Comparison of ENCODE assay signal across 8 cellular contexts in the genomic region with DNA sequence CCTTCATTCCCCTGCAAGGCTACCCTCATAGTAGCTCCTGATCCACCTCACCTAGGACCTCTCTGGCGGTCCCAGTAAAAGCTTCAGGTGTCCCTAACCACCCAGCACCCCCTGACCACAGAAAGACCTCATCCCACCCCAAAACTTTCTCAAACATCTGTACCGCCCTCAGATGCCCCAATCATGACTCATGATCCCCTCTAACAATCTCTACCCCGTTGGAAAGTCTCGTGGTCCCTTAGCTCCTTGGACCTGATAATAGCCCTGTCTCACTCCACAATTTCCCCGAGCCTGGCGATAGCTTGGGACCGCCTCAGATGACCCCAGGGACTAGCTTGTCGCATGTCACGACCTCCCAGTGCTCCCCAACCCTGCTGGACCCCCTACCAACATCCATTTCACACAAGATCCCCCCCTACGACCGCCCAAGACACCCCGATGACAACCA. TPM values are rescaled to one million over a fixed set of nuclear protein-coding genes. Genes with fewer than 3 reads are reported as not detected.
DNase-seq lines count a peak whose midpoint lies in the region; ATAC-seq, FAIRE-seq and TF ChIP-seq lines count a peak whose summit lies in the region.

No MANE protein-coding gene starts in this region.

- no peak for DNase-seq in AG04449 (ENCODE audit: low read depth, low spot score)
- DNase-seq in HFFc6: peak; percentile 32
- peak; percentile 29 for DNase-seq in activated naive CD8-positive, alpha-beta T cell treated with anti-CD3 and anti-CD28 coated beads, Interleukin-2, amount 50 U/mL, for 24 hours
- DNase-seq in keratinocyte (ENCODE audit: low read depth, low spot score): no peak
- no peak for DNase-seq in substantia nigra (lab: John Stamatoyannopoulos, UW)
- no peak for DNase-seq in islet precursor cell
- no peak for DNase-seq in NCI-H1092 treated with DMSO at 0.1 percent for 48 hours (lab: John Stamatoyannopoulos, UW)

- H4K20me1 ChIP-seq in keratinocyte (ENCODE audit: control insufficient read depth, extremely low read depth, insufficient read depth, low read length): no peaks in the 10 kb centered on the region

- TF ChIP-seq CTCF in AG04449 (IDR thresholded peaks at IDR 0.05; ENCODE audit: insufficient read depth, low read length, missing control alignments) (no peak), HFFc6 (IDR thresholded peaks at IDR 0.05) (no peak), keratinocyte (optimal IDR thresholded peaks at IDR 0.05 in 1 of 3, IDR thresholded peaks at IDR 0.05 in 1 of 3, conservative IDR thresholded peaks at IDR 0.05 in 1 of 3; ENCODE audit: extremely low read depth in 1 of 3, insufficient read depth in 2 of 3, low read length in 3 of 3) (no peak)

- dilution Hi-C loops in keratinocyte (cut with MboI; ENCODE audit: extremely low pct_ligation_motif_present, low sequenced_read_pairs): no loop called here

- peak overlapping the region; percentile 99 for H3K27ac ChIP-seq in keratinocyte (ENCODE audit: control insufficient read depth, insufficient read depth, low read length)
- H3K27ac ChIP-seq in substantia nigra (ENCODE audit: low read depth, low read length, poor library complexity, severe bottlenecking): peak overlapping the region; percentile 83

- no peaks in the 10 kb centered on the region for H3K9me3 ChIP-seq in keratinocyte (ENCODE audit: control insufficient read depth, low read depth, low read length)

- H3K36me3 Mint-ChIP-seq in HFFc6 (ENCODE audit: low read depth): peaks cover 16% of the 10 kb centered on the region
- peaks cover 18% of the 10 kb centered on the region for H3K36me3 Mint-ChIP-seq in activated naive CD8-positive, alpha-beta T cell treated with anti-CD3 and anti-CD28 coated beads, Interleukin-2, amount 50 U/mL, for 24 hours (ENCODE audit: low read depth)

- ATAC-seq in activated naive CD8-positive, alpha-beta T cell treated with anti-CD3 and anti-CD28 coated beads, Interleukin-2, amount 50 U/mL, for 24 hours: no peak
- no peak for ATAC-seq in HG02884 (IDR thresholded peaks at IDR 0.05; ENCODE audit: unreplicated experiment)

- H2AFZ ChIP-seq in keratinocyte (ENCODE audit: control insufficient read depth, low read length): peak overlapping the region; percentile 32

- H3K27me3 Mint-ChIP-seq in HFFc6 (ENCODE audit: insufficient read depth): peaks cover 7% of the 10 kb centered on the region
- no peaks in the 10 kb centered on the region for H3K27me3 Mint-ChIP-seq in activated naive CD8-positive, alpha-beta T cell treated with anti-CD3 and anti-CD28 coated beads, Interleukin-2, amount 50 U/mL, for 24 hours

- H3K27me3 ChIP-seq in keratinocyte (ENCODE audit: control insufficient read depth, extremely low read depth, insufficient read depth, low read length): no peaks in the 10 kb centered on the region

- H3K4me3 ChIP-seq in AG04449 (ENCODE audit: low read depth, low read length): peak overlapping the region; percentile 100
- H3K4me3 ChIP-seq in keratinocyte (ENCODE audit: control insufficient read depth in 2 of 3, extremely low read depth in 1 of 3, insufficient read depth in 2 of 3, low read depth in 1 of 3, low read length in 3 of 3): peak overlapping the region; percentile 79 to 98 (median 96)

- H3K4me1 ChIP-seq in keratinocyte (ENCODE audit: control insufficient read depth, extremely low read depth, insufficient read depth, low read length): peaks cover 4% of the 10 kb centered on the region

- H3K27ac Mint-ChIP-seq in HFFc6: peak overlapping the region; percentile 99
- H3K27ac Mint-ChIP-seq in activated naive CD8-positive, alpha-beta T cell treated with anti-CD3 and anti-CD28 coated beads, Interleukin-2, amount 50 U/mL, for 24 hours: peak overlapping the region; percentile 99

- peaks cover 2 to 10% of the 10 kb centered on the region in 2 experiments for H3K36me3 ChIP-seq in keratinocyte (ENCODE audit: control insufficient read depth in 2 of 2, extremely low read depth in 1 of 2, insufficient read depth in 2 of 2, low read length in 2 of 2)

- no peak for FAIRE-seq in keratinocyte (lab: Jason Lieb, UNC)

- H3K4me3 Mint-ChIP-seq in HFFc6: peak overlapping the region; percentile 96
- peak overlapping the region; percentile 94 for H3K4me3 Mint-ChIP-seq in activated naive CD8-positive, alpha-beta T cell treated with anti-CD3 and anti-CD28 coated beads, Interleukin-2, amount 50 U/mL, for 24 hours

- CTCF ChIA-PET in AG04449 (lab: Yijun Ruan, JAX): interaction anchor here (0.8 to 4.9 kb wide), 6 partner anchors 11 to 184 kb away, joined by 3 to 41 read pairs (median 8); no protein-coding TSS in a partner anchor

- H3K9me1 ChIP-seq in keratinocyte (ENCODE audit: control insufficient read depth, extremely low read depth, insufficient read depth, low read length): no peaks in the 10 kb centered on the region

- POLR2A ChIA-PET in AG04449 (lab: Yijun Ruan, JAX): interaction anchor here (0.5 to 2.6 kb wide), 6 partner anchors 10 to 610 kb away, joined by 3 to 23 read pairs (median 6); partner anchors contain the start of genes CATSPERD and LONP1

- H3K9me3 Mint-ChIP-seq in HFFc6: no peaks in the 10 kb centered on the region
- no peaks in the 10 kb centered on the region for H3K9me3 Mint-ChIP-seq in activated naive CD8-positive, alpha-beta T cell treated with anti-CD3 and anti-CD28 coated beads, Interleukin-2, amount 50 U/mL, for 24 hours

- peaks cover 12% of the 10 kb centered on the region for H3K4me1 Mint-ChIP-seq in HFFc6 (ENCODE audit: low read depth)
- H3K4me1 Mint-ChIP-seq in activated naive CD8-positive, alpha-beta T cell treated with anti-CD3 and anti-CD28 coated beads, Interleukin-2, amount 50 U/mL, for 24 hours: peaks cover 56% of the 10 kb centered on the region

- H3K9ac ChIP-seq in keratinocyte (ENCODE audit: control insufficient read depth, extremely low read depth, insufficient read depth, low read length): peak overlapping the region; percentile 99

- peaks cover 39% of the 10 kb centered on the region for H3K79me2 ChIP-seq in keratinocyte (ENCODE audit: control insufficient read depth, insufficient read depth, low read length)

- peak overlapping the region; percentile 73 for H3K4me2 ChIP-seq in keratinocyte (ENCODE audit: control insufficient read depth, extremely low read depth, insufficient read depth, low read depth, low read length)

RNA-seq across cellular contexts. Expression of gene NDUFA11, which starts 0.5 kb away (rescaled TPM):
- total RNA-seq in HFFc6 (2021; fragmentation: NEBNext Ultra II Directional; extraction: Animal tissue kit (Norgen Biotek cat#: 25700)): 100 to 1,000 TPM; 277 to 334 (median 300) TPM
- polyA plus RNA-seq in keratinocyte: 122 to 323 TPM (median 217 TPM) in 3 replicates
- polyA plus RNA-seq in keratinocyte (2011; ENCODE audit: low read depth): 18.8 TPM
- 292 and 529 TPM in 2 replicates for polyA plus RNA-seq in keratinocyte (2011; cell fraction: cytosol; rRNA removed)
- 156 and 241 TPM in 2 replicates for polyA plus RNA-seq in keratinocyte (2011; cell fraction: nucleus; rRNA removed)
- polyA plus RNA-seq in keratinocyte (2012; ENCODE audit: low replicate concordance): 147 and 297 TPM in 2 replicates
- polyA minus RNA-seq in keratinocyte: 43.8 to 93.8 TPM (median 65.4 TPM) in 3 replicates
- 124 TPM for polyA minus RNA-seq in keratinocyte (2011; cell fraction: cytosol; rRNA and poly(A)+ RNA removed)
- polyA minus RNA-seq in keratinocyte (2011; cell fraction: nucleus; rRNA and poly(A)+ RNA removed): 11.9 and 12.9 TPM in 2 replicates

RNA-seq across cellular contexts. Expression of gene VMAC, which starts 1.6 kb away (rescaled TPM):
- total RNA-seq in HFFc6 (2021; fragmentation: NEBNext Ultra II Directional; extraction: Animal tissue kit (Norgen Biotek cat#: 25700)): 1 to 10 TPM; 1.8 to 2.4 (median 1.9) TPM
- 2.1 to 3.0 TPM (median 2.2 TPM) in 3 replicates for polyA plus RNA-seq in keratinocyte
- not detected for polyA plus RNA-seq in keratinocyte (2011; ENCODE audit: low read depth)
- 0.73 and 1.2 TPM in 2 replicates for polyA plus RNA-seq in keratinocyte (2011; cell fraction: cytosol; rRNA removed)
- polyA plus RNA-seq in keratinocyte (2011; cell fraction: nucleus; rRNA removed): 6.7 and 11.5 TPM in 2 replicates
- polyA plus RNA-seq in keratinocyte (2012; ENCODE audit: low replicate concordance): 0.82 and 1.6 TPM in 2 replicates
- polyA minus RNA-seq in keratinocyte: 0.82 to 1.3 TPM (median 1.2 TPM) in 3 replicates
- 1.7 TPM for polyA minus RNA-seq in keratinocyte (2011; cell fraction: cytosol; rRNA and poly(A)+ RNA removed)
- 1.7 and 2.6 TPM in 2 replicates for polyA minus RNA-seq in keratinocyte (2011; cell fraction: nucleus; rRNA and poly(A)+ RNA removed)

RNA-seq across cellular contexts. Expression of gene CAPS, which starts 11.0 kb away (rescaled TPM):
- total RNA-seq in HFFc6 (2021; fragmentation: NEBNext Ultra II Directional; extraction: Animal tissue kit (Norgen Biotek cat#: 25700)): 1 to 10 TPM; 2.2 to 2.7 (median 2.3) TPM
- polyA plus RNA-seq in keratinocyte: 1.6 to 3.6 TPM (median 2.7 TPM) in 3 replicates
- 1.6 TPM for polyA plus RNA-seq in keratinocyte (2011; ENCODE audit: low read depth)
- 0.45 and 1.0 TPM in 2 replicates for polyA plus RNA-seq in keratinocyte (2011; cell fraction: cytosol; rRNA removed)
- 10.1 and 13.7 TPM in 2 replicates for polyA plus RNA-seq in keratinocyte (2011; cell fraction: nucleus; rRNA removed)
- 1.7 and 2.6 TPM in 2 replicates for polyA plus RNA-seq in keratinocyte (2012; ENCODE audit: low replicate concordance)
- 0.43 to 1.4 TPM (median 1.3 TPM) in 3 replicates for polyA minus RNA-seq in keratinocyte
- 1.2 TPM for polyA minus RNA-seq in keratinocyte (2011; cell fraction: cytosol; rRNA and poly(A)+ RNA removed)
- polyA minus RNA-seq in keratinocyte (2011; cell fraction: nucleus; rRNA and poly(A)+ RNA removed): 2.9 and 4.1 TPM in 2 replicates

RNA-seq across cellular contexts. Expression of gene FUT5, which starts 32.7 kb away (rescaled TPM):
- total RNA-seq in HFFc6 (2021; fragmentation: NEBNext Ultra II Directional; extraction: Animal tissue kit (Norgen Biotek cat#: 25700)): not detected
- 0.03 TPM in 1 of 3 replicates, not detected in the others for polyA plus RNA-seq in keratinocyte
- polyA plus RNA-seq in keratinocyte (2011; ENCODE audit: low read depth): not detected
- not detected in 2 replicates for polyA plus RNA-seq in keratinocyte (2011; cell fraction: cytosol; rRNA removed)
- polyA plus RNA-seq in keratinocyte (2011; cell fraction: nucleus; rRNA removed): not detected in 2 replicates
- not detected in 2 replicates for polyA plus RNA-seq in keratinocyte (2012; ENCODE audit: low replicate concordance)
- not detected in 3 replicates for polyA minus RNA-seq in keratinocyte
- not detected for polyA minus RNA-seq in keratinocyte (2011; cell fraction: cytosol; rRNA and poly(A)+ RNA removed)
- not detected in 2 replicates for polyA minus RNA-seq in keratinocyte (2011; cell fraction: nucleus; rRNA and poly(A)+ RNA removed)

RNA-seq across cellular contexts. Expression of gene FUT3, which starts 51.8 kb away (rescaled TPM):
- total RNA-seq in HFFc6 (2021; fragmentation: NEBNext Ultra II Directional; extraction: Animal tissue kit (Norgen Biotek cat#: 25700)): not detected
- polyA plus RNA-seq in keratinocyte: 2.6 to 3.0 TPM (median 2.9 TPM) in 3 replicates
- polyA plus RNA-seq in keratinocyte (2011; ENCODE audit: low read depth): 7.6 TPM
- polyA plus RNA-seq in keratinocyte (2011; cell fraction: cytosol; rRNA removed): 1.8 TPM in 2 replicates
- polyA plus RNA-seq in keratinocyte (2011; cell fraction: nucleus; rRNA removed): 9.7 and 10.1 TPM in 2 replicates
- 2.9 and 14.1 TPM in 2 replicates for polyA plus RNA-seq in keratinocyte (2012; ENCODE audit: low replicate concordance)
- polyA minus RNA-seq in keratinocyte: 1.8 to 2.4 TPM (median 2.1 TPM) in 3 replicates
- 3.1 TPM for polyA minus RNA-seq in keratinocyte (2011; cell fraction: cytosol; rRNA and poly(A)+ RNA removed)
- 4.9 and 5.0 TPM in 2 replicates for polyA minus RNA-seq in keratinocyte (2011; cell fraction: nucleus; rRNA and poly(A)+ RNA removed)

Comparison
In these comparisons a context has a peak if more than half of its experiments do, and no peak if none do; other contexts are left out.
1. DNase-seq: peak in HFFc6 (single experiment) and activated naive CD8-positive, alpha-beta T cell treated with anti-CD3 and anti-CD28 coated beads, Interleukin-2, amount 50 U/mL, for 24 hours (single experiment); none in AG04449 (single experiment), keratinocyte (single experiment), substantia nigra (0 of 49), islet precursor cell (single experiment) and NCI-H1092 treated with DMSO at 0.1 percent for 48 hours (single experiment).